Comparison of ENCODE assay signal across 19 cellular contexts in the genomic region with DNA sequence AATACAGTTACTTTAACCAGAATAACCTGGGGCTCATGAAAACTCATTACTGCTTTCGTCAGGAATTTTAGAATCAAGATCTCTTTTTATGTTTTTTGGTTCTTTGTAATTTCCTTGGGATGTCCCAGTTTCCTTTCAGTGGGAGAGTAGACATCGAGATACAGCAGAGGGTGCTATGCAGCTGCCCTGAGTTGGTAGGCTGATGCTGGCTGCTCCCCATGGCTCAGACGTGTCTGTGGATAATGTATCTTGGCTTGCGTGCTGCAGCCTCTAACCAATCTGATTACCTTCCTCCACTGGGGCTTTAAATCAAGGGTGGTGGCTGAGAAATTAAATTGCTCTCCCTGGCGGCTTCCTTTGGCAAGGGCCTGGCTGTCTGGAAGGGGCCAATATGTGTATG.
A peak's percentile ranks its signal among the peaks of the same experiment; 100 is the strongest.
DNase-seq lines count a peak whose midpoint lies in the region; ATAC-seq, FAIRE-seq and TF ChIP-seq lines count a peak whose summit lies in the region.
"Had no signal": no experiment of that assay in that cellular context is flagged by ENCODE, and none has a peak within 500 bp of the region (broad histone marks: within the 10 kb centered on the region; RNA-seq: fewer than 3 reads in every experiment).

No MANE protein-coding gene starts in this region.

- H3K4me1 ChIP-seq in GM23338 (ENCODE audit: insufficient read depth) (no peaks in the 10 kb centered on the region), hepatocyte (ENCODE audit: insufficient read depth) (peaks cover 10% of the 10 kb centered on the region), HepG2 (ENCODE audit: insufficient read depth, low read length) (no peaks in the 10 kb centered on the region)

- no peaks in the 10 kb centered on the region; the same call in 2 of the 3 replicates for H3K36me3 Mint-ChIP-seq in GM23338 (ENCODE audit: low read depth)
- H3K36me3 Mint-ChIP-seq: activated naive CD8-positive, alpha-beta T cell treated with anti-CD3 and anti-CD28 coated beads for 36 hours; memory B cell; naive B cell had no signal

- H3K4me2 ChIP-seq in GM23338 (no peak overlapping the region), hepatocyte (no peak overlapping the region), HepG2 (ENCODE audit: low read depth, low read length) (no peak overlapping the region)

- CTCF ChIA-PET in HepG2 (lab: Yijun Ruan, JAX; ENCODE audit: low intra/inter-chr PET ratio, low total read pairs) = no interaction called here

- no peaks in the 10 kb centered on the region for H3K4me1 Mint-ChIP-seq in GM23338
- H3K4me1 Mint-ChIP-seq: activated naive CD8-positive, alpha-beta T cell treated with anti-CD3 and anti-CD28 coated beads for 36 hours; memory B cell; naive B cell had no signal

- no peak for TF ChIP-seq RAD21 in HepG2 (CRISPR knock-in tag; IDR thresholded peaks at IDR 0.05)

- H3K9me3 ChIP-seq in MG63 (no peaks in the 10 kb centered on the region), hepatocyte (ENCODE audit: low read depth) (no peaks in the 10 kb centered on the region), HepG2 (ENCODE audit: low read length) (no peaks in the 10 kb centered on the region)

- H3K79me2 ChIP-seq in GM23338 (replicated peaks; ENCODE audit: insufficient read depth) = no peaks in the 10 kb centered on the region
- H3K79me2 ChIP-seq in hepatocyte = no peaks in the 10 kb centered on the region
- no peaks in the 10 kb centered on the region for H3K79me2 ChIP-seq in HepG2 (ENCODE audit: insufficient read depth, low read length)

- H3K4me3 Mint-ChIP-seq in GM23338 = no peak overlapping the region
- H3K4me3 Mint-ChIP-seq: activated naive CD8-positive, alpha-beta T cell treated with anti-CD3 and anti-CD28 coated beads for 36 hours; memory B cell; naive B cell had no signal

- H3K9me2 ChIP-seq in GM23338 (ENCODE audit: insufficient read depth) (no peaks in the 10 kb centered on the region), hepatocyte (replicated peaks; ENCODE audit: insufficient read depth) (no peaks in the 10 kb centered on the region)

- no peak overlapping the region for H3K9ac ChIP-seq in HepG2 (ENCODE audit: insufficient read depth, low read depth, low read length)

- whole genome bisulfite sequencing in hepatocyte (ENCODE audit: low lambda C conversion rate, missing lambda C conversion rate) = 68% methylated on average over 5 of the region's 5 CpGs
- 21% methylated on average over 5 of the region's 5 CpGs for WGBS in HepG2 (ENCODE audit: low lambda C conversion rate)

- POLR2A ChIA-PET in HepG2 (lab: Yijun Ruan, JAX) = no interaction called here

- BruUV-seq in HepG2 (replicated peaks; lab: Mats Ljungman, UMichigan) = no TSS peak

- H3K9me3 Mint-ChIP-seq in GM23338 = no peaks in the 10 kb centered on the region; the same call in 2 of the 3 replicates
- H3K9me3 Mint-ChIP-seq: activated naive CD8-positive, alpha-beta T cell treated with anti-CD3 and anti-CD28 coated beads for 36 hours; memory B cell had no signal

- H2AFZ ChIP-seq in GM23338 (no peak overlapping the region), hepatocyte (no peak overlapping the region), HepG2 (ENCODE audit: low read length) (no peak overlapping the region)

- ATAC-seq in GM23338 (peak; percentile 82), left lobe of liver (peak; percentile 52), HG02852 (IDR thresholded peaks at IDR 0.05; ENCODE audit: unreplicated experiment) (no peak), HepG2 (no peak)

- H3K27ac Mint-ChIP-seq in GM23338 = no peak overlapping the region
- H3K27ac Mint-ChIP-seq: activated naive CD8-positive, alpha-beta T cell treated with anti-CD3 and anti-CD28 coated beads for 36 hours; memory B cell; naive B cell had no signal

- TF ChIP-seq POLR2A in HepG2 (IDR thresholded peaks at IDR 0.05; ENCODE audit: insufficient read depth in 1 of 2, low read depth in 2 of 2, low read length in 2 of 2) = no peak

- FAIRE-seq in HepG2 (lab: Jason Lieb, UNC) = no peak

- intact Hi-C loops in HepG2 (cut with micrococcal nuclease; ENCODE audit: unreplicated experiment) = loop anchor here (5.0 kb wide), 1 partner anchor 200 kb away; no protein-coding TSS in a partner anchor

- peak; percentile 35 to 65 for TF ChIP-seq CTCF in GM23338 (conservative IDR thresholded peaks at IDR 0.05; ENCODE audit: low read depth in 2 of 2)
- TF ChIP-seq CTCF in epithelial cell of esophagus (IDR thresholded peaks at IDR 0.05; ENCODE audit: insufficient read depth, low read depth, low read length, missing control alignments) = no peak
- no peak for TF ChIP-seq CTCF in hepatocyte (IDR thresholded peaks at IDR 0.05; ENCODE audit: poor library complexity)
- no peak for TF ChIP-seq CTCF in HepG2 (CRISPR knock-in tag; IDR thresholded peaks at IDR 0.05)

- no peaks in the 10 kb centered on the region for H3K36me3 ChIP-seq in GM23338 (ENCODE audit: insufficient read depth)
- H3K36me3 ChIP-seq in MG63 = no peaks in the 10 kb centered on the region
- no peaks in the 10 kb centered on the region for H3K36me3 ChIP-seq in hepatocyte (replicated peaks; ENCODE audit: insufficient read depth, low read depth)
- no peaks in the 10 kb centered on the region for H3K36me3 ChIP-seq in HepG2 (replicated peaks in 1 of 2; ENCODE audit: control insufficient read depth in 1 of 2, insufficient read depth in 2 of 2, low read length in 2 of 2)

- no peaks in the 10 kb centered on the region for H3K27me3 ChIP-seq in GM23338 (ENCODE audit: insufficient read depth)
- no peaks in the 10 kb centered on the region for H3K27me3 ChIP-seq in MG63
- no peaks in the 10 kb centered on the region for H3K27me3 ChIP-seq in hepatocyte
- H3K27me3 ChIP-seq in HepG2 (ENCODE audit: control insufficient read depth in 1 of 2, insufficient read depth in 2 of 2, low read length in 2 of 2) = no peaks in the 10 kb centered on the region; a peak in 1 of 5 replicates

- in situ Hi-C loops in HepG2 (cut with HindIII; ENCODE audit: extremely low pct_ligation_motif_present, low pct_unique_long_range_greater_than_20kb) = no loop called here

- DNase-seq in GM23338 (ENCODE audit: low spot score) (peak; percentile 13), MG63 (peak; percentile 59), epithelial cell of esophagus (ENCODE audit: low read depth) (peak; percentile 27), left lobe of liver (ENCODE audit: low spot score) (no peak), hepatocyte (ENCODE audit: low spot score) (no peak), HepG2 (ENCODE audit: low spot score) (no peak)
- DNase-seq: activated CD4-positive, alpha-beta T cell treated with anti-CD3 and anti-CD28 coated beads for 1 hour; activated naive CD8-positive, alpha-beta T cell treated with anti-CD3 and anti-CD28 coated beads for 36 hours; COR-L47; effector CD8-positive, alpha-beta T cell; glutamatergic neuron; KBM-7; naive B cell; NCI-H2081 treated with DMSO at 0.1 percent for 48 hours; NCI-H510A treated with DMSO at 0.1 percent for 48 hours; right cardiac atrium; stimulated activated CD4-positive, alpha-beta T cell treated with anti-CD3 and anti-CD28 coated beads, Interleukin-15, amount 100 ng/mL, for 24 hours had no signal

- no peaks in the 10 kb centered on the region for H4K20me1 ChIP-seq in GM23338 (replicated peaks; ENCODE audit: insufficient read depth)
- H4K20me1 ChIP-seq in hepatocyte (ENCODE audit: insufficient read depth, poor library complexity, severe bottlenecking) = no peaks in the 10 kb centered on the region
- H4K20me1 ChIP-seq in HepG2 (ENCODE audit: insufficient read depth, low read length) = no peaks in the 10 kb centered on the region

- H3K4me3 ChIP-seq in GM23338 (no peak overlapping the region), MG63 (no peak overlapping the region), epithelial cell of esophagus (ENCODE audit: low read length) (no peak overlapping the region), hepatocyte (no peak overlapping the region), HepG2 (replicated peaks in 1 of 3; ENCODE audit: insufficient read depth in 1 of 3, low read depth in 2 of 3, low read length in 3 of 3) (no peak overlapping the region)

- no peaks in the 10 kb centered on the region for H3F3A ChIP-seq in GM23338 (replicated peaks; ENCODE audit: low read depth)

- peaks cover 4% of the 10 kb centered on the region for H3K27me3 Mint-ChIP-seq in GM23338 (ENCODE audit: insufficient read depth, low read depth, poor library complexity)

- no peak for TF ChIP-seq EP300 in HepG2 (IDR thresholded peaks at IDR 0.05; ENCODE audit: low read depth in 2 of 2, low read length in 2 of 2)
- TF ChIP-seq EP300 in HepG2 (CRISPR knock-in tag; IDR thresholded peaks at IDR 0.05; ENCODE audit: borderline replicate concordance) = no peak

- H3K27ac ChIP-seq in GM23338 (ENCODE audit: low read depth) = no peak overlapping the region
- H3K27ac ChIP-seq in hepatocyte = no peak overlapping the region
- H3K27ac ChIP-seq in HepG2 (ENCODE audit: extremely low read length, insufficient read depth, low read length) = no peak overlapping the region

TF ChIP-seq in GM23338, 12 proteins besides CTCF, POLR2A, EP300 and RAD21 (continues in another document):
- no peak for TF ChIP-seq CREB1 (CRISPR knock-in tag; IDR thresholded peaks at IDR 0.05; ENCODE audit: low read depth)
- no peak for TF ChIP-seq ZNF331 (CRISPR knock-in tag; IDR thresholded peaks at IDR 0.05; ENCODE audit: low read depth)
- TF ChIP-seq POLR2AphosphoS5 (IDR thresholded peaks at IDR 0.05; ENCODE audit: low read depth) = no peak

TF ChIP-seq in HepG2, 621 proteins besides CTCF, POLR2A, EP300 and RAD21 (continues in another document):
- TF ChIP-seq MAFF (IDR thresholded peaks at IDR 0.05; ENCODE audit: low read depth, low read length) (no peak), ZNF792 (CRISPR knock-in tag; IDR thresholded peaks at IDR 0.05) (no peak), ZNF839 (CRISPR knock-in tag; IDR thresholded peaks at IDR 0.05; ENCODE audit: borderline replicate concordance) (no peak), ZNF205 (CRISPR knock-in tag; IDR thresholded peaks at IDR 0.05) (no peak), MED1 (CRISPR knock-in tag; IDR thresholded peaks at IDR 0.05) (no peak), ZNF33B (CRISPR knock-in tag; IDR thresholded peaks at IDR 0.05) (no peak), ZNF337 (CRISPR knock-in tag; IDR thresholded peaks at IDR 0.05; ENCODE audit: borderline replicate concordance, low read depth) (no peak), ZNF143 (CRISPR knock-in tag; IDR thresholded peaks at IDR 0.05) (no peak)
- TF ChIP-seq, protein P1, sequence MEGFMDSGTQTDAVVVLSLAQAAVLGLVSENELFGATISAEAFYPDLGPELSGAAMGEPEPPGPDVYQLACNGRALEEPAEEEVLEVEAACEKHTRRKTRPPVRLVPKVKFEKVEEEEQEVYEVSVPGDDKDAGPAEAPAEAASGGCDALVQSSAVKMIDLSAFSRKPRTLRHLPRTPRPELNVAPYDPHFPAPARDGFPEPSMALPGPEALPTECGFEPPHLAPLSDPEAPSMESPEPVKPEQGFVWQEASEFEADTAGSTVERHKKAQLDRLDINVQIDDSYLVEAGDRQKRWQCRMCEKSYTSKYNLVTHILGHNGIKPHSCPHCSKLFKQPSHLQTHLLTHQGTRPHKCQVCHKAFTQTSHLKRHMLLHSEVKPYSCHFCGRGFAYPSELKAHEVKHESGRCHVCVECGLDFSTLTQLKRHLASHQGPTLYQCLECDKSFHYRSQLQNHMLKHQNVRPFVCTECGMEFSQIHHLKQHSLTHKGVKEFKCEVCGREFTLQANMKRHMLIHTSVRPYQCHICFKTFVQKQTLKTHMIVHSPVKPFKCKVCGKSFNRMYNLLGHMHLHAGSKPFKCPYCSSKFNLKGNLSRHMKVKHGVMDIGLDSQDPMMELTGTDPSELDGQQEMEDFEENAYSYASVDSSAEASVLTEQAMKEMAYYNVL (CRISPR knock-in tag; IDR thresholded peaks at IDR 0.05; ENCODE audit: borderline replicate concordance) = no peak

Comparison
In these comparisons a context has a peak if more than half of its experiments do, and no peak if none do; other contexts are left out.
1. ATAC-seq: peak in GM23338 (single experiment) and left lobe of liver (single experiment); none in HG02852 (single experiment) and HepG2 (single experiment).
2. DNase-seq: peak in GM23338 (single experiment), MG63 (single experiment) and epithelial cell of esophagus (single experiment); none in left lobe of liver (single experiment), hepatocyte (single experiment) and HepG2 (single experiment).
3. CTCF ChIP-seq: peak in GM23338 (2 of 2); none in epithelial cell of esophagus (single experiment), hepatocyte (single experiment) and HepG2 (single experiment).